In genomic region chr1:93437976-93438605, GRCh38 we compare ENCODE assay signal across 8 cellular contexts. TPM values are rescaled to one million over a fixed set of nuclear protein-coding genes. Genes with fewer than 3 reads are reported as not detected.
DNase-seq lines count a peak whose midpoint lies in the region; ATAC-seq, FAIRE-seq and TF ChIP-seq lines count a peak whose summit lies in the region.

No MANE protein-coding gene starts in this region.

- H3K79me2 ChIP-seq in GM12878 (ENCODE audit: control insufficient read depth, insufficient read depth, low read length): no peaks in the 10 kb centered on the region

- peak; percentile 74 for ATAC-seq in GM12878
- no peak for ATAC-seq in HG03469 (IDR thresholded peaks at IDR 0.05; ENCODE audit: unreplicated experiment)

- no peaks in the 10 kb centered on the region for H3K36me3 ChIP-seq in GM12878 (ENCODE audit: control insufficient read depth in 2 of 2, insufficient read depth in 2 of 2, low read length in 1 of 2)
- H3K36me3 ChIP-seq in tibial nerve: no peaks in the 10 kb centered on the region

- TF ChIP-seq POLR2A in GM12878 (IDR thresholded peaks at IDR 0.05; ENCODE audit: low read depth, low read length) (no peak), tibial nerve (IDR thresholded peaks at IDR 0.05) (no peak)

- SMC1A ChIA-PET in GM12878 (lab: Charles Lee; ENCODE audit: uncharacterized antibody, unreplicated experiment): interaction anchor here (1.0 to 1.9 kb wide), 5 partner anchors 9 to 413 kb away, joined by 3 to 12 read pairs (median 7); no protein-coding TSS in a partner anchor

- no peak overlapping the region for H3K4me3 ChIP-seq in AG09309 (ENCODE audit: control insufficient read depth, low read depth, low read length)
- H3K4me3 ChIP-seq in GM12878: no peak overlapping the region
- H3K4me3 ChIP-seq in tibial nerve: no peak overlapping the region

- no peaks in the 10 kb centered on the region for H4K20me1 ChIP-seq in GM12878 (ENCODE audit: control insufficient read depth, insufficient read depth)

- no peak overlapping the region for H2AFZ ChIP-seq in GM12878 (ENCODE audit: control insufficient read depth, low read depth, low read length)

- no TSS peak for BruUV-seq in GM12878 (replicated peaks; lab: Mats Ljungman, UMichigan)

- TF ChIP-seq CTCF in AG09309 (IDR thresholded peaks at IDR 0.05; ENCODE audit: control insufficient read depth, insufficient read depth, low read depth, low read length, missing control alignments): peak; percentile 46
- TF ChIP-seq CTCF in GM20000 (IDR thresholded peaks at IDR 0.05; ENCODE audit: extremely low read depth, missing control alignments): no peak
- peak; percentile 30 to 61 (median 46); a peak in 5 of 6 replicates for TF ChIP-seq CTCF in GM12878 (IDR thresholded peaks at IDR 0.05 in 2 of 3, conservative IDR thresholded peaks at IDR 0.05 in 1 of 3; ENCODE audit: control insufficient read depth in 2 of 3, extremely low read depth in 1 of 3, insufficient read depth in 1 of 3, low read depth in 3 of 3, low read length in 3 of 3)
- TF ChIP-seq CTCF in tibial nerve (IDR thresholded peaks at IDR 0.05): peak; percentile 36 to 73 (median 54)

- FAIRE-seq in GM12878 (lab: Jason Lieb, UNC): no peak
- peak; percentile 100 for FAIRE-seq in islet of Langerhans (lab: Jason Lieb, UNC)

- TF ChIP-seq RAD21 in GM12878 (IDR thresholded peaks at IDR 0.05; ENCODE audit: insufficient read depth, low read depth, low read length): peak; percentile 76

- H3K4me1 ChIP-seq in GM12878 (ENCODE audit: control insufficient read depth, insufficient read depth, low read length) (no peaks in the 10 kb centered on the region), tibial nerve (no peaks in the 10 kb centered on the region)

- DNase-seq in AG09309 (ENCODE audit: low read depth) (peak; percentile 25), GM20000 (ENCODE audit: low spot score) (peak; percentile 70), NCI-H2227 (lab: John Stamatoyannopoulos, UW; ENCODE audit: unreplicated experiment) (peak; percentile 29), GM12878 (ENCODE audit: low read depth, low spot score) (no peak), tibial nerve (ENCODE audit: low spot score in 2 of 2) (no peak), T1000 (lab: John Stamatoyannopoulos, UW) (no peak)

- POLR2A ChIA-PET in GM12878 (lab: Charles Lee): no interaction called here

- no peak overlapping the region for H3K9ac ChIP-seq in GM12878 (ENCODE audit: control insufficient read depth, insufficient read depth, low read length)

- RAD21 ChIA-PET in GM12878 (lab: Charles Lee; ENCODE audit: unreplicated experiment): interaction anchor here (1.0 to 1.7 kb wide), 4 partner anchors 23 to 413 kb away, joined by 3 to 9 read pairs (median 3); no protein-coding TSS in a partner anchor

- peaks cover 0 to 2% of the 10 kb centered on the region in 2 experiments; a peak in 2 of 4 replicates for H3K27me3 ChIP-seq in GM12878 (replicated peaks in 1 of 2; ENCODE audit: control insufficient read depth in 2 of 2, insufficient read depth in 2 of 2, low read length in 1 of 2)
- no peaks in the 10 kb centered on the region for H3K27me3 ChIP-seq in tibial nerve

- in situ Hi-C loops in GM12878 (cut with MboI): loop anchor here (25.0 kb wide), 1 partner anchor 399 kb away; no protein-coding TSS in a partner anchor

- TF ChIP-seq EP300 in GM12878 (IDR thresholded peaks at IDR 0.05; ENCODE audit: borderline replicate concordance in 1 of 2, control insufficient read depth in 1 of 2, low read depth in 2 of 2, low read length in 2 of 2): no peak
- no peak for TF ChIP-seq EP300 in tibial nerve (IDR thresholded peaks at IDR 0.05)

- CTCF ChIA-PET in GM12878 (lab: Yijun Ruan, JAX): interaction anchor here (0.7 to 2.2 kb wide), 8 partner anchors 182 to 408 kb away, joined by 3 to 15 read pairs (median 4); no protein-coding TSS in a partner anchor

- intact Hi-C loops in GM12878 (cut with micrococcal nuclease; ENCODE audit: unreplicated experiment): loop anchor here (1.0 to 2.0 kb wide), 3 partner anchors 181 to 406 kb away; no protein-coding TSS in a partner anchor

- H3K4me2 ChIP-seq in GM12878 (ENCODE audit: control insufficient read depth, insufficient read depth): no peak overlapping the region

- 3% methylated on average over 4 of the region's 4 CpGs for WGBS in GM12878 (ENCODE audit: insufficient coverage, insufficient replicate concordance, low lambda C conversion rate, missing lambda C conversion rate)
- 53 to 64% methylated on average over 4 of the region's 4 CpGs for WGBS in tibial nerve, 2 donors

- H3K27ac ChIP-seq in GM12878 (ENCODE audit: control insufficient read depth, insufficient read depth): no peak overlapping the region
- no peak overlapping the region for H3K27ac ChIP-seq in tibial nerve

- H3K9me3 ChIP-seq in GM12878 (replicated peaks; ENCODE audit: control insufficient read depth, insufficient read depth, low read length): no peaks in the 10 kb centered on the region; the same call in 2 of the 3 replicates
- no peaks in the 10 kb centered on the region for H3K9me3 ChIP-seq in tibial nerve

TF ChIP-seq in GM12878, 131 proteins besides CTCF, POLR2A, EP300 and RAD21:
- TF ChIP-seq MXI1 (IDR thresholded peaks at IDR 0.05; ENCODE audit: low read depth, low read length) (no peak), SMC3 (IDR thresholded peaks at IDR 0.05; ENCODE audit: borderline replicate concordance, low read length) (peak; percentile 62; the same call in 1 of the 2 replicates)

RNA-seq across cellular contexts. Expression of gene FNBP1L, which starts 9.8 kb away (rescaled TPM):
- total RNA-seq in GM12878 (2013; cell fraction: nucleolus; rRNA removed): 0.17 and 0.20 TPM in 2 replicates
- total RNA-seq in GM12878 (2014; rRNA removed): 0.05 TPM in 1 of 2 replicates, not detected in the other
- total RNA-seq in GM12878 (2014; rRNA removed; fragmentation: Illumina TruSeq; extraction: Trizol): 0.04 and 0.09 TPM in 2 replicates
- 0.10 and 0.21 TPM in 2 replicates for total RNA-seq in GM12878 (2021)
- 0.04 TPM for polyA plus RNA-seq in GM12878 (2011; ENCODE audit: low read depth)
- 0.05 and 0.10 TPM in 2 replicates for polyA plus RNA-seq in GM12878 (2011; rRNA removed)
- 0.02 TPM in 1 of 2 replicates, not detected in the other for polyA plus RNA-seq in GM12878 (2011; cell fraction: cytosol; rRNA removed)
- polyA plus RNA-seq in GM12878 (2011; cell fraction: nucleus; rRNA removed): 0.07 and 0.09 TPM in 2 replicates
- polyA plus RNA-seq in GM12878 (2012): 0.10 TPM in 1 of 2 replicates, not detected in the other
- 0.12 TPM in 1 of 2 replicates, not detected in the other for polyA plus RNA-seq in GM12878 (2014; fragmentation: Illumina TruSeq; extraction: Trizol)
- polyA plus RNA-seq in GM12878 (2014; fragmentation: Nextera tagmentation; extraction: Ambion mirVana): under 1 TPM in 1 of 2 experiments, not detected in 1; 0.02 TPM
- not detected in 2 replicates for polyA plus RNA-seq in GM12878 (2014; rRNA removed)
- polyA plus RNA-seq in GM12878 (2016; fragmentation: Nextera tagmentation; extraction: Ambion mirVana): under 1 TPM in 1 of 2 experiments, not detected in 1; 0.08 TPM
- 0.15 TPM in 2 replicates for polyA minus RNA-seq in GM12878 (2011; rRNA and poly(A)+ RNA removed)
- not detected in 2 replicates for polyA minus RNA-seq in GM12878 (2011; cell fraction: cytosol; rRNA and poly(A)+ RNA removed)
- polyA minus RNA-seq in GM12878 (2011; cell fraction: nucleus; rRNA and poly(A)+ RNA removed): 0.12 and 0.29 TPM in 2 replicates
- total RNA-seq in tibial nerve: 10 to 100 TPM; 18.3 to 23.2 (median 20.5) TPM

Comparison
In these comparisons a context has a peak if more than half of its experiments do, and no peak if none do; other contexts are left out.
1. DNase-seq: peak in AG09309 (single experiment), GM20000 (single experiment) and NCI-H2227 (single experiment); none in GM12878 (single experiment), tibial nerve (0 of 2) and T1000 (single experiment).
2. RNA of gene FNBP1L, which starts 9.8 kb away (total RNA-seq): 18.3 to 23.2 TPM in tibial nerve; 0.04 to 0.21 TPM in GM12878; every median in the first group is over 10 times any median in the second.